ENCODE assay signal across 1 cellular context in the genomic region with DNA sequence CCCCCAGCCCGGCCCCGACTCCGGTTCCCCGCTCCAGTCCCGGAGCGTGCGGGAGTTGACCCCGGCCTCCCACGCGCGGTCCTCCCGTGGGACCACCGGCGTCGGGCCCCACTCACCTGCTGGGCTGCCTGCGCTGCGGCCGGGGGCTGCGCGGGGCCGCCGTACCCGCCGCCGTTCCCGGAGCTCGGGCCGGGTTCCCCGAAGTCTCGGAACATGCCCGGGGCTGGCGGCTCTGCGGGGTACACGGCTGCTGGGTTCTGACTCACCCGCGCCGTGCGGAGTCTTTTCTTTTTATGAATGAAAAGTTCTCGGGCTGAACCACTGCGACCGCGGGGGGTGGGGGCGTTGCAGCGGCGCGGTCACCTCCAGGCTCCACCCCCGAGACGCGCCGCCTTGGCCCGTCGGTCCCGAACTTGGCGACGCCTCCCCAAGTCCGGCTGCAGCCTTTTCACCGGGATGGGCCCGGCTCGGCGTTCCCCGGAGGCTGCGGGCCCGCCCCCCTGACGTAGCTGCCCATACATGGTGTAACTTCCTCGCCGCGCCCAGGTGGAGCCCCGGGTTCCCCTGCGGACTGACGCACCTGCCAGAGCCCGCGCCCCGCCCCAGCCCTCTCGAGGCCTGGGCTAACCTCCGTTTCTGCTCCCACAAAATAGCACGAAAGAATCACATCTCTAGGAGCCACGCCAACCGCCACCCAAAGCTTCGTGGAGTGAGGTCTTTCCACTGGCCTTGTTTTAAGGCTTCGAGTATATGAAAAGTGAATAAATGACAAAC.
TF ChIP-seq lines count a peak whose summit lies in the region.

FOSL1 (minus strand) TSS at position 264 of the 774 bp plus-strand sequence; CDS start at position 215, 49 bp downstream.

TF ChIP-seq in HepG2, 621 proteins besides CTCF, POLR2A, EP300 and RAD21 (continued from another document and continues in another):
- TF ChIP-seq SP5 (CRISPR knock-in tag; IDR thresholded peaks at IDR 0.05; ENCODE audit: borderline replicate concordance, low read depth), result peak; percentile 54; the same call in 1 of the 2 replicates
- peak; percentile 40; the same call in 1 of the 2 replicates for TF ChIP-seq YEATS4 (CRISPR knock-in tag; IDR thresholded peaks at IDR 0.05; ENCODE audit: borderline replicate concordance)
- 0 out of 2 replicates have a peak, but pooled peaks have one; percentile 12 for TF ChIP-seq ETV5 (CRISPR knock-in tag; IDR thresholded peaks at IDR 0.05; ENCODE audit: borderline replicate concordance)
- TF ChIP-seq ZNF563 (CRISPR knock-in tag; IDR thresholded peaks at IDR 0.05), result no peak
- TF ChIP-seq TCF7L2 (IDR thresholded peaks at IDR 0.05; ENCODE audit: low read depth, low read length), result no peak
- no peak for TF ChIP-seq RORA (CRISPR knock-in tag; IDR thresholded peaks at IDR 0.05)
- no peak for TF ChIP-seq ZFP62 (CRISPR knock-in tag; IDR thresholded peaks at IDR 0.05)
- TF ChIP-seq TGIF2 (CRISPR knock-in tag; IDR thresholded peaks at IDR 0.05), result no peak
- TF ChIP-seq MAFG (CRISPR knock-in tag; IDR thresholded peaks at IDR 0.05), result 0 out of 2 replicates have a peak, but pooled peaks have one; percentile 17
- TF ChIP-seq, protein P1, sequence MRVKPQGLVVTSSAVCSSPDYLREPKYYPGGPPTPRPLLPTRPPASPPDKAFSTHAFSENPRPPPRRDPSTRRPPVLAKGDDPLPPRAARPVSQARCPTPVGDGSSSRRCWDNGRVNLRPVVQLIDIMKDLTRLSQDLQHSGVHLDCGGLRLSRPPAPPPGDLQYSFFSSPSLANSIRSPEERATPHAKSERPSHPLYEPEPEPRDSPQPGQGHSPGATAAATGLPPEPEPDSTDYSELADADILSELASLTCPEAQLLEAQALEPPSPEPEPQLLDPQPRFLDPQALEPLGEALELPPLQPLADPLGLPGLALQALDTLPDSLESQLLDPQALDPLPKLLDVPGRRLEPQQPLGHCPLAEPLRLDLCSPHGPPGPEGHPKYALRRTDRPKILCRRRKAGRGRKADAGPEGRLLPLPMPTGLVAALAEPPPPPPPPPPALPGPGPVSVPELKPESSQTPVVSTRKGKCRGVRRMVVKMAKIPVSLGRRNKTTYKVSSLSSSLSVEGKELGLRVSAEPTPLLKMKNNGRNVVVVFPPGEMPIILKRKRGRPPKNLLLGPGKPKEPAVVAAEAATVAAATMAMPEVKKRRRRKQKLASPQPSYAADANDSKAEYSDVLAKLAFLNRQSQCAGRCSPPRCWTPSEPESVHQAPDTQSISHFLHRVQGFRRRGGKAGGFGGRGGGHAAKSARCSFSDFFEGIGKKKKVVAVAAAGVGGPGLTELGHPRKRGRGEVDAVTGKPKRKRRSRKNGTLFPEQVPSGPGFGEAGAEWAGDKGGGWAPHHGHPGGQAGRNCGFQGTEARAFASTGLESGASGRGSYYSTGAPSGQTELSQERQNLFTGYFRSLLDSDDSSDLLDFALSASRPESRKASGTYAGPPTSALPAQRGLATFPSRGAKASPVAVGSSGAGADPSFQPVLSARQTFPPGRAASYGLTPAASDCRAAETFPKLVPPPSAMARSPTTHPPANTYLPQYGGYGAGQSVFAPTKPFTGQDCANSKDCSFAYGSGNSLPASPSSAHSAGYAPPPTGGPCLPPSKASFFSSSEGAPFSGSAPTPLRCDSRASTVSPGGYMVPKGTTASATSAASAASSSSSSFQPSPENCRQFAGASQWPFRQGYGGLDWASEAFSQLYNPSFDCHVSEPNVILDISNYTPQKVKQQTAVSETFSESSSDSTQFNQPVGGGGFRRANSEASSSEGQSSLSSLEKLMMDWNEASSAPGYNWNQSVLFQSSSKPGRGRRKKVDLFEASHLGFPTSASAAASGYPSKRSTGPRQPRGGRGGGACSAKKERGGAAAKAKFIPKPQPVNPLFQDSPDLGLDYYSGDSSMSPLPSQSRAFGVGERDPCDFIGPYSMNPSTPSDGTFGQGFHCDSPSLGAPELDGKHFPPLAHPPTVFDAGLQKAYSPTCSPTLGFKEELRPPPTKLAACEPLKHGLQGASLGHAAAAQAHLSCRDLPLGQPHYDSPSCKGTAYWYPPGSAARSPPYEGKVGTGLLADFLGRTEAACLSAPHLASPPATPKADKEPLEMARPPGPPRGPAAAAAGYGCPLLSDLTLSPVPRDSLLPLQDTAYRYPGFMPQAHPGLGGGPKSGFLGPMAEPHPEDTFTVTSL (CRISPR knock-in tag; IDR thresholded peaks at IDR 0.05; ENCODE audit: borderline replicate concordance), result no peak
- no peak for TF ChIP-seq MIER2 (CRISPR knock-in tag; IDR thresholded peaks at IDR 0.05)
- TF ChIP-seq, protein P2, sequence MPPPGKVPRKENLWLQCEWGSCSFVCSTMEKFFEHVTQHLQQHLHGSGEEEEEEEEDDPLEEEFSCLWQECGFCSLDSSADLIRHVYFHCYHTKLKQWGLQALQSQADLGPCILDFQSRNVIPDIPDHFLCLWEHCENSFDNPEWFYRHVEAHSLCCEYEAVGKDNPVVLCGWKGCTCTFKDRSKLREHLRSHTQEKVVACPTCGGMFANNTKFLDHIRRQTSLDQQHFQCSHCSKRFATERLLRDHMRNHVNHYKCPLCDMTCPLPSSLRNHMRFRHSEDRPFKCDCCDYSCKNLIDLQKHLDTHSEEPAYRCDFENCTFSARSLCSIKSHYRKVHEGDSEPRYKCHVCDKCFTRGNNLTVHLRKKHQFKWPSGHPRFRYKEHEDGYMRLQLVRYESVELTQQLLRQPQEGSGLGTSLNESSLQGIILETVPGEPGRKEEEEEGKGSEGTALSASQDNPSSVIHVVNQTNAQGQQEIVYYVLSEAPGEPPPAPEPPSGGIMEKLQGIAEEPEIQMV (CRISPR knock-in tag; IDR thresholded peaks at IDR 0.05; ENCODE audit: low read depth), result no peak
- TF ChIP-seq, protein P3, sequence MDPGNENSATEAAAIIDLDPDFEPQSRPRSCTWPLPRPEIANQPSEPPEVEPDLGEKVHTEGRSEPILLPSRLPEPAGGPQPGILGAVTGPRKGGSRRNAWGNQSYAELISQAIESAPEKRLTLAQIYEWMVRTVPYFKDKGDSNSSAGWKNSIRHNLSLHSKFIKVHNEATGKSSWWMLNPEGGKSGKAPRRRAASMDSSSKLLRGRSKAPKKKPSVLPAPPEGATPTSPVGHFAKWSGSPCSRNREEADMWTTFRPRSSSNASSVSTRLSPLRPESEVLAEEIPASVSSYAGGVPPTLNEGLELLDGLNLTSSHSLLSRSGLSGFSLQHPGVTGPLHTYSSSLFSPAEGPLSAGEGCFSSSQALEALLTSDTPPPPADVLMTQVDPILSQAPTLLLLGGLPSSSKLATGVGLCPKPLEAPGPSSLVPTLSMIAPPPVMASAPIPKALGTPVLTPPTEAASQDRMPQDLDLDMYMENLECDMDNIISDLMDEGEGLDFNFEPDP (CRISPR knock-in tag; conservative IDR thresholded peaks at IDR 0.05), result no peak
- TF ChIP-seq ZNF703 (CRISPR knock-in tag; IDR thresholded peaks at IDR 0.05; ENCODE audit: borderline replicate concordance), result no peak
- TF ChIP-seq, protein P4, sequence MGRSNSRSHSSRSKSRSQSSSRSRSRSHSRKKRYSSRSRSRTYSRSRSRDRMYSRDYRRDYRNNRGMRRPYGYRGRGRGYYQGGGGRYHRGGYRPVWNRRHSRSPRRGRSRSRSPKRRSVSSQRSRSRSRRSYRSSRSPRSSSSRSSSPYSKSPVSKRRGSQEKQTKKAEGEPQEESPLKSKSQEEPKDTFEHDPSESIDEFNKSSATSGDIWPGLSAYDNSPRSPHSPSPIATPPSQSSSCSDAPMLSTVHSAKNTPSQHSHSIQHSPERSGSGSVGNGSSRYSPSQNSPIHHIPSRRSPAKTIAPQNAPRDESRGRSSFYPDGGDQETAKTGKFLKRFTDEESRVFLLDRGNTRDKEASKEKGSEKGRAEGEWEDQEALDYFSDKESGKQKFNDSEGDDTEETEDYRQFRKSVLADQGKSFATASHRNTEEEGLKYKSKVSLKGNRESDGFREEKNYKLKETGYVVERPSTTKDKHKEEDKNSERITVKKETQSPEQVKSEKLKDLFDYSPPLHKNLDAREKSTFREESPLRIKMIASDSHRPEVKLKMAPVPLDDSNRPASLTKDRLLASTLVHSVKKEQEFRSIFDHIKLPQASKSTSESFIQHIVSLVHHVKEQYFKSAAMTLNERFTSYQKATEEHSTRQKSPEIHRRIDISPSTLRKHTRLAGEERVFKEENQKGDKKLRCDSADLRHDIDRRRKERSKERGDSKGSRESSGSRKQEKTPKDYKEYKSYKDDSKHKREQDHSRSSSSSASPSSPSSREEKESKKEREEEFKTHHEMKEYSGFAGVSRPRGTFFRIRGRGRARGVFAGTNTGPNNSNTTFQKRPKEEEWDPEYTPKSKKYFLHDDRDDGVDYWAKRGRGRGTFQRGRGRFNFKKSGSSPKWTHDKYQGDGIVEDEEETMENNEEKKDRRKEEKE (IDR thresholded peaks at IDR 0.05), result no peak
- TF ChIP-seq ZNF691 (CRISPR knock-in tag; IDR thresholded peaks at IDR 0.05; ENCODE audit: borderline replicate concordance, low read depth), result no peak
- TF ChIP-seq NFE2 (CRISPR knock-in tag; IDR thresholded peaks at IDR 0.05), result no peak
- TF ChIP-seq EEA1 (CRISPR knock-in tag; IDR thresholded peaks at IDR 0.05; ENCODE audit: borderline replicate concordance), result no peak
- peak; percentile 32; the same call in 1 of the 2 replicates for TF ChIP-seq ZNF747 (CRISPR knock-in tag; IDR thresholded peaks at IDR 0.05; ENCODE audit: borderline replicate concordance)
- no peak for TF ChIP-seq TFDP2 (CRISPR knock-in tag; IDR thresholded peaks at IDR 0.05)
- TF ChIP-seq HNRNPLL (IDR thresholded peaks at IDR 0.05; ENCODE audit: low read depth, low read length, poor library complexity, severe bottlenecking), result peak; percentile 56
- no peak for TF ChIP-seq KAT7 (CRISPR knock-in tag; IDR thresholded peaks at IDR 0.05; ENCODE audit: borderline replicate concordance)
- TF ChIP-seq ARNTL (CRISPR knock-in tag; IDR thresholded peaks at IDR 0.05), result no peak
- TF ChIP-seq ZNF558 (CRISPR knock-in tag; IDR thresholded peaks at IDR 0.05; ENCODE audit: borderline replicate concordance), result no peak; the same call in 1 of the 2 replicates
- TF ChIP-seq NFYB (CRISPR knock-in tag; IDR thresholded peaks at IDR 0.05), result no peak
- TF ChIP-seq, protein P5, sequence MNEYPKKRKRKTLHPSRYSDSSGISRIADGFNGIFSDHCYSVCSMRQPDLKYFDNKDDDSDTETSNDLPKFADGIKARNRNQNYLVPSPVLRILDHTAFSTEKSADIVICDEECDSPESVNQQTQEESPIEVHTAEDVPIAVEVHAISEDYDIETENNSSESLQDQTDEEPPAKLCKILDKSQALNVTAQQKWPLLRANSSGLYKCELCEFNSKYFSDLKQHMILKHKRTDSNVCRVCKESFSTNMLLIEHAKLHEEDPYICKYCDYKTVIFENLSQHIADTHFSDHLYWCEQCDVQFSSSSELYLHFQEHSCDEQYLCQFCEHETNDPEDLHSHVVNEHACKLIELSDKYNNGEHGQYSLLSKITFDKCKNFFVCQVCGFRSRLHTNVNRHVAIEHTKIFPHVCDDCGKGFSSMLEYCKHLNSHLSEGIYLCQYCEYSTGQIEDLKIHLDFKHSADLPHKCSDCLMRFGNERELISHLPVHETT (CRISPR knock-in tag; conservative IDR thresholded peaks at IDR 0.05), result peak; percentile 49; the same call in 1 of the 2 replicates
- no peak for TF ChIP-seq ZNF552 (CRISPR knock-in tag; IDR thresholded peaks at IDR 0.05; ENCODE audit: borderline replicate concordance)
- TF ChIP-seq, protein P6, sequence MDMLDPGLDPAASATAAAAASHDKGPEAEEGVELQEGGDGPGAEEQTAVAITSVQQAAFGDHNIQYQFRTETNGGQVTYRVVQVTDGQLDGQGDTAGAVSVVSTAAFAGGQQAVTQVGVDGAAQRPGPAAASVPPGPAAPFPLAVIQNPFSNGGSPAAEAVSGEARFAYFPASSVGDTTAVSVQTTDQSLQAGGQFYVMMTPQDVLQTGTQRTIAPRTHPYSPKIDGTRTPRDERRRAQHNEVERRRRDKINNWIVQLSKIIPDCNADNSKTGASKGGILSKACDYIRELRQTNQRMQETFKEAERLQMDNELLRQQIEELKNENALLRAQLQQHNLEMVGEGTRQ (IDR thresholded peaks at IDR 0.05; ENCODE audit: low read depth, low read length), result no peak
- TF ChIP-seq, protein P6 (CRISPR knock-in tag; IDR thresholded peaks at IDR 0.05; ENCODE audit: borderline replicate concordance), result peak; percentile 96; the same call in 1 of the 2 replicates
- TF ChIP-seq ZFP41 (CRISPR knock-in tag; IDR thresholded peaks at IDR 0.05; ENCODE audit: borderline replicate concordance), result no peak
- no peak for TF ChIP-seq NFIB (CRISPR knock-in tag; IDR thresholded peaks at IDR 0.05; ENCODE audit: borderline replicate concordance)
- no peak for TF ChIP-seq ARNT (IDR thresholded peaks at IDR 0.05)
- TF ChIP-seq SPEN (CRISPR knock-in tag; IDR thresholded peaks at IDR 0.05; ENCODE audit: low read depth), result peak; percentile 50; the same call in 1 of the 2 replicates
- peak; percentile 66 for TF ChIP-seq CREM (IDR thresholded peaks at IDR 0.05)
- 0 out of 2 replicates have a peak, but pooled peaks have one; percentile 32 for TF ChIP-seq CREM (CRISPR knock-in tag; IDR thresholded peaks at IDR 0.05)
- no peak for TF ChIP-seq KDM6A (CRISPR knock-in tag; IDR thresholded peaks at IDR 0.05; ENCODE audit: low read depth)
- no peak for TF ChIP-seq MATR3 (CRISPR knock-in tag; IDR thresholded peaks at IDR 0.05)
- TF ChIP-seq PCBP1 (IDR thresholded peaks at IDR 0.05; ENCODE audit: borderline replicate concordance, low read depth, low read length), result peak; percentile 33; the same call in 1 of the 2 replicates
- no peak for TF ChIP-seq RFXAP (CRISPR knock-in tag; IDR thresholded peaks at IDR 0.05; ENCODE audit: borderline replicate concordance)
